In genomic region chr10:99430451-99431189, GRCh38 we compare ENCODE assay signal across 8 cellular contexts. TPM values are rescaled to one million over a fixed set of nuclear protein-coding genes. Genes with fewer than 3 reads are reported as not detected.
A peak's percentile ranks its signal among the peaks of the same experiment; 100 is the strongest.
DNase-seq lines count a peak whose midpoint lies in the region; ATAC-seq and TF ChIP-seq lines count a peak whose summit lies in the region.

GOT1 (minus strand) TSS chr10:99430624; CDS start chr10:99430565, 59 bp downstream.

- no peak for TF ChIP-seq CTCF in GM10248 (IDR thresholded peaks at IDR 0.05; ENCODE audit: control extremely low read depth, extremely low read depth, low read depth, missing control alignments)
- peak in 1 of 3 experiments; percentile 20 for TF ChIP-seq CTCF in testis (IDR thresholded peaks at IDR 0.05)

- H3K4me3 ChIP-seq in testis: peak within 1 kb of the TSS; percentile 82 to 95

- WGBS in testis, 2 donors: 0% methylated on average over 12 to 54 of the region's 59 CpGs

- ATAC-seq in HG02623 (IDR thresholded peaks at IDR 0.05; ENCODE audit: unreplicated experiment): peak; percentile 96

- POLR2A ChIA-PET in GM10248 (lab: Yijun Ruan, JAX): interaction anchor here (0.7 kb wide), 1 partner anchor 12 kb away, joined by 8 read pairs; no protein-coding TSS in a partner anchor

- H3K36me3 ChIP-seq in testis (ENCODE audit: low read depth, missing control alignments): no peaks in the 10 kb centered on the region

- peak within 1 kb of the TSS; percentile 92 to 93 for H3K27ac ChIP-seq in testis

- intact Hi-C loops in testis (cut with DNase I; ENCODE audit: low total_unique reads): loop anchor here (10.0 kb wide), 1 partner anchor 194 kb away; the partner anchor contains the start of gene SLC25A28

- H3K27ac Mint-ChIP-seq in activated naive CD8-positive, alpha-beta T cell: peak within 1 kb of the TSS; percentile 97

- H3K4me1 ChIP-seq in testis: peaks cover 10% of the 10 kb centered on the region

- H3K27me3 Mint-ChIP-seq in activated naive CD8-positive, alpha-beta T cell: no peaks in the 10 kb centered on the region

- CTCF ChIA-PET in GM10248 (lab: Yijun Ruan, JAX): interaction anchor here (1.0 to 2.2 kb wide), 9 partner anchors 8 to 963 kb away, joined by 3 to 10 read pairs (median 4); no protein-coding TSS in a partner anchor

- DNase-seq in GM10248 (ENCODE audit: extremely low spot score) (peak; percentile 98), NCI-H1105 (lab: John Stamatoyannopoulos, UW) (peak; percentile 98), SKM-1 treated with dmso at 0.1 percent for 144 hours (lab: John Stamatoyannopoulos, UW; ENCODE audit: unreplicated experiment) (peak; percentile 99), glomerular endothelial cell (ENCODE audit: extremely low read depth, low read depth, low spot score) (peak; percentile 98), occipital lobe (lab: John Stamatoyannopoulos, UW) (peak; percentile 96), testis (peak; percentile 97)

- no peaks in the 10 kb centered on the region for H3K27me3 ChIP-seq in testis

- H3K4me3 Mint-ChIP-seq in activated naive CD8-positive, alpha-beta T cell: peak within 1 kb of the TSS; percentile 100

- no peaks in the 10 kb centered on the region for H3K9me3 Mint-ChIP-seq in activated naive CD8-positive, alpha-beta T cell (ENCODE audit: low read depth)

- H3K4me1 Mint-ChIP-seq in activated naive CD8-positive, alpha-beta T cell (ENCODE audit: low read depth): peaks cover 39% of the 10 kb centered on the region

- H3K36me3 Mint-ChIP-seq in activated naive CD8-positive, alpha-beta T cell: no peaks in the 10 kb centered on the region

- TF ChIP-seq POLR2A in testis (IDR thresholded peaks at IDR 0.05): no peak

- H3K9me3 ChIP-seq in testis: no peaks in the 10 kb centered on the region

RNA-seq across cellular contexts. Expression of gene GOT1, which starts in this region (rescaled TPM):
- total RNA-seq in glomerular endothelial cell (14.4 and 22.1 TPM in 2 replicates), occipital lobe (16.4 TPM), testis (10 to 100 TPM; 34.3 to 38.3 TPM)
- polyA plus RNA-seq in testis (ENCODE audit: insufficient read depth, low read depth, low replicate concordance): 121 TPM

Comparison
In these comparisons a context has a peak if more than half of its experiments do, and no peak if none do; other contexts are left out.
1. Peak in every context shown above with its lines: DNase-seq, ATAC-seq, H3K4me3 ChIP-seq and H3K27ac ChIP-seq.